In the genomic region with DNA sequence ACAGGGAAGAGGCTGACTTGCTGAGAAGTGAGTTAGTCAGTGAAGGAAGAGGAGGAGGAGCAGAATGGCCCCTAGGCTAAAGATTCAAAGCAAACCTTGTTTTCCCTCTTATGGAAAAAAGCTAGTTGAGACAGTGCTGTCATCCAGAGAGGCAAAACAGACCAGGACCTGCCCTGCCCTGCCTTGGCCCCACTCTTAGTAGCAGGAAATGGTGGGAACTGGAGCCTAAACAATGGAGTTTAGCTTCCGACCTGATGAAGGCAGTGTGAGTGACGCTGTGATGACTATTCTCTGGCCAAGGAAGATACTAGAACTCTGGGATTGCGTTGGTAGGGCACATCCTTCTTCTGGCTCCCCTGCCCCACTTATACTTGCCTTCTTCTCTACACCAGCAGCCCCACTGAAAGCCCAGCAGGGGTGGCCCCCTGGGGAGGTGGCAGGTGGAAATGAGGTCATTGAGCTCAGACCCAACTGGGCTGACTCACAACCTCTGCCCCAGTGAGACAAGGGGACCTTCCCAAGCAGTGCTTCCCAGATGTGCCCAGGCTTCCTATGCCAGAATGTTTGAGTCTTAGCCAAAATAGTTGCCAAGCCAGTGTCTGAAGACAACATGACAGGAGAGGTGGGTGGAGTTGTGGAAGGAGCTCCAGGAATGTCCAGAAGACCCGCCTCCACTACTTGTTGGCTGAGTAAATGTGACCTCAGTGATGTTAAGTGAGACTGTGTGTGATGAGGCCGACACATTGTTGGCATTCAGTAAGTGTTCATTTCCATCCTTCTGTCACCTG, we compare ENCODE assay signal across 9 cellular contexts. TPM values are rescaled to one million over a fixed set of nuclear protein-coding genes. Genes with fewer than 3 reads are reported as not detected.
DNase-seq lines count a peak whose midpoint lies in the region; ATAC-seq, FAIRE-seq and TF ChIP-seq lines count a peak whose summit lies in the region.
"Had no signal": no experiment of that assay in that cellular context is flagged by ENCODE, and none has a peak within 500 bp of the region (broad histone marks: within the 10 kb centered on the region; RNA-seq: fewer than 3 reads in every experiment).

No MANE protein-coding gene starts in this region.

- no peaks in the 10 kb centered on the region for H3K9me2 ChIP-seq in GM23248 (ENCODE audit: insufficient read depth)

- H3K4me3 Mint-ChIP-seq in CD8-positive, alpha-beta T cell: peak overlapping the region; percentile 57
- peak overlapping the region; percentile 60 for H3K4me3 Mint-ChIP-seq in memory B cell

- H3K27ac ChIP-seq in CD8-positive, alpha-beta T cell (ENCODE audit: low read depth, low read length): peak overlapping the region; percentile 44
- H3K27ac ChIP-seq in GM23248: peak overlapping the region; percentile 92
- peak overlapping the region; percentile 14 to 61 (median 59) for H3K27ac ChIP-seq in Peyer's patch
- H3K27ac ChIP-seq in brain microvascular endothelial cell: peak overlapping the region; percentile 53

- no peaks in the 10 kb centered on the region for H3K27me3 Mint-ChIP-seq in CD8-positive, alpha-beta T cell (ENCODE audit: low read depth)
- H3K27me3 Mint-ChIP-seq in memory B cell: no peaks in the 10 kb centered on the region

- H3K27me3 ChIP-seq in CD8-positive, alpha-beta T cell (ENCODE audit: insufficient read depth, low read length): no peaks in the 10 kb centered on the region
- H3K27me3 ChIP-seq in GM23248 (replicated peaks; ENCODE audit: insufficient read depth): no peaks in the 10 kb centered on the region
- no peaks in the 10 kb centered on the region for H3K27me3 ChIP-seq in Peyer's patch
- H3K27me3 ChIP-seq in brain microvascular endothelial cell (replicated peaks): no peaks in the 10 kb centered on the region

- peak; percentile 58 for FAIRE-seq in urothelium cell line (lab: Jason Lieb, UNC)
- FAIRE-seq: H1 had no signal

- CTCF ChIA-PET in CD8-positive, alpha-beta T cell (lab: Charles Lee): interaction anchor here (1.0 to 1.4 kb wide), 4 partner anchors 17 to 280 kb away, joined by 3 to 5 read pairs (median 4); no protein-coding TSS in a partner anchor

- TF ChIP-seq CTCF in CD8-positive, alpha-beta T cell (IDR thresholded peaks at IDR 0.05): no peak
- TF ChIP-seq CTCF in Peyer's patch (IDR thresholded peaks at IDR 0.05): no peak
- no peak for TF ChIP-seq CTCF in brain microvascular endothelial cell (IDR thresholded peaks at IDR 0.05; ENCODE audit: low read depth, low read length, missing control alignments)

- no peaks in the 10 kb centered on the region for H4K20me1 ChIP-seq in GM23248 (ENCODE audit: insufficient read depth)

- ATAC-seq in CD8-positive, alpha-beta T cell: peak; percentile 64
- ATAC-seq in memory B cell (ENCODE audit: low read depth): peak; percentile 79

- peaks cover 89% of the 10 kb centered on the region for H3K79me2 ChIP-seq in GM23248 (ENCODE audit: insufficient read depth)

- POLR2A ChIA-PET in CD8-positive, alpha-beta T cell (lab: Charles Lee): interaction anchor here (0.9 to 1.0 kb wide), 3 partner anchors 9 to 124 kb away, joined by 3 to 4 read pairs (median 3); no protein-coding TSS in a partner anchor

- H3K4me3 ChIP-seq in CD8-positive, alpha-beta T cell (ENCODE audit: low read depth, low read length): no peak overlapping the region
- H3K4me3 ChIP-seq in GM23248 (no peak overlapping the region), Peyer's patch (no peak overlapping the region), brain microvascular endothelial cell (ENCODE audit: low read depth, low read length) (no peak overlapping the region)

- peak overlapping the region; percentile 60 for H3K9ac ChIP-seq in GM23248

- peaks cover 66% of the 10 kb centered on the region for H3K4me1 ChIP-seq in CD8-positive, alpha-beta T cell (ENCODE audit: insufficient read depth, low read length)
- H3K4me1 ChIP-seq in GM23248 (ENCODE audit: insufficient read depth): peaks cover 46% of the 10 kb centered on the region
- H3K4me1 ChIP-seq in Peyer's patch: peaks cover 0 to 8% (median 2%) of the 10 kb centered on the region in 4 donors

- H3K9me3 Mint-ChIP-seq in CD8-positive, alpha-beta T cell: no peaks in the 10 kb centered on the region
- H3K9me3 Mint-ChIP-seq in memory B cell: no peaks in the 10 kb centered on the region

- no peaks in the 10 kb centered on the region for H3K36me3 ChIP-seq in CD8-positive, alpha-beta T cell (ENCODE audit: insufficient read depth, low read length)
- H3K36me3 ChIP-seq in GM23248 (ENCODE audit: low read depth) (no peaks in the 10 kb centered on the region), Peyer's patch (no peaks in the 10 kb centered on the region), brain microvascular endothelial cell (replicated peaks) (no peaks in the 10 kb centered on the region)

- peaks cover 50% of the 10 kb centered on the region for H3K36me3 Mint-ChIP-seq in CD8-positive, alpha-beta T cell
- peaks cover 22% of the 10 kb centered on the region for H3K36me3 Mint-ChIP-seq in memory B cell

- H3F3A ChIP-seq in GM23248 (ENCODE audit: insufficient read depth): peaks cover 42% of the 10 kb centered on the region

- peak overlapping the region; percentile 89 for H3K27ac Mint-ChIP-seq in CD8-positive, alpha-beta T cell
- peak overlapping the region; percentile 89 for H3K27ac Mint-ChIP-seq in memory B cell

- peak in 3 of 7 experiments; percentile 28 to 46 (median 34) for DNase-seq in CD8-positive, alpha-beta T cell
- peak; percentile 83 for DNase-seq in GM23248
- peak in 1 of 3 donors; percentile 61 for DNase-seq in Peyer's patch
- peak; percentile 46 for DNase-seq in brain microvascular endothelial cell
- no peak for DNase-seq in memory B cell (ENCODE audit: low spot score in 2 of 2)
- peak; percentile 72 for DNase-seq in urothelium cell line (ENCODE audit: low spot score)
- no peak for DNase-seq in G401 (ENCODE audit: low spot score)
- DNase-seq in HuH-7 (ENCODE audit: low spot score): no peak

- H3K9me3 ChIP-seq in CD8-positive, alpha-beta T cell (ENCODE audit: low read length): no peaks in the 10 kb centered on the region
- H3K9me3 ChIP-seq in GM23248 (ENCODE audit: low read depth) (no peaks in the 10 kb centered on the region), Peyer's patch (no peaks in the 10 kb centered on the region)

- intact Hi-C loops in CD8-positive, alpha-beta T cell (cut with DNase I, micrococcal nuclease): no loop called here

- no peak for TF ChIP-seq POLR2A in Peyer's patch (IDR thresholded peaks at IDR 0.05)

- in situ Hi-C loops in GM23248 (cut with MboI): no loop called here
- in situ Hi-C loops in brain microvascular endothelial cell (cut with HindIII; ENCODE audit: low pct_ligation_motif_present, low sequenced_read_pairs): no loop called here
- in situ Hi-C loops in G401 (cut with HindIII; ENCODE audit: low sequenced_read_pairs): no loop called here

- H3K4me1 Mint-ChIP-seq in CD8-positive, alpha-beta T cell (ENCODE audit: low read depth): peaks cover 70% of the 10 kb centered on the region
- peaks cover 33% of the 10 kb centered on the region for H3K4me1 Mint-ChIP-seq in memory B cell

- H2AFZ ChIP-seq in GM23248: no peak overlapping the region

- no peak overlapping the region for H3K4me2 ChIP-seq in GM23248 (ENCODE audit: unreplicated experiment)

- WGBS in GM23248 (ENCODE audit: low coverage in 1 of 2, low lambda C conversion rate in 2 of 2, missing lambda C conversion rate in 2 of 2), 2 experiments: 4 to 5% methylated on average over 4 of the region's 5 CpGs

RNA-seq across cellular contexts. Expression of a gene that starts 38.8 kb away (rescaled TPM):
- 100 to 1,000 TPM; 285 to 286 TPM for total RNA-seq in CD8-positive, alpha-beta T cell
- 281 and 286 TPM in 2 replicates for total RNA-seq in GM23248 (2014; rRNA removed; shearing (Covaris generic))
- polyA plus RNA-seq in GM23248 (2016; fragmentation: Nextera tagmentation; extraction: Ambion mirVana): 268 and 285 TPM in 2 replicates
- total RNA-seq in Peyer's patch: 100 to 1,000 TPM in 1 of 4 donors, 10 to 100 TPM in 3; 22.4 to 126 (median 33.4) TPM
- 87.3 and 122 TPM in 2 replicates for total RNA-seq in G401 (2014; rRNA removed; shearing (Covaris generic))

Comparison
In these comparisons a context has a peak if more than half of its experiments do, and no peak if none do; other contexts are left out.
1. DNase-seq: peak in GM23248 (single experiment), brain microvascular endothelial cell (single experiment) and urothelium cell line (single experiment); none in memory B cell (0 of 2), G401 (single experiment) and HuH-7 (single experiment).
2. Peak in every context shown above with its lines, with median percentiles within 50 percentile points of each other: H3K27ac ChIP-seq.